ENCODE assay signal across 8 cellular contexts in the genomic region with DNA sequence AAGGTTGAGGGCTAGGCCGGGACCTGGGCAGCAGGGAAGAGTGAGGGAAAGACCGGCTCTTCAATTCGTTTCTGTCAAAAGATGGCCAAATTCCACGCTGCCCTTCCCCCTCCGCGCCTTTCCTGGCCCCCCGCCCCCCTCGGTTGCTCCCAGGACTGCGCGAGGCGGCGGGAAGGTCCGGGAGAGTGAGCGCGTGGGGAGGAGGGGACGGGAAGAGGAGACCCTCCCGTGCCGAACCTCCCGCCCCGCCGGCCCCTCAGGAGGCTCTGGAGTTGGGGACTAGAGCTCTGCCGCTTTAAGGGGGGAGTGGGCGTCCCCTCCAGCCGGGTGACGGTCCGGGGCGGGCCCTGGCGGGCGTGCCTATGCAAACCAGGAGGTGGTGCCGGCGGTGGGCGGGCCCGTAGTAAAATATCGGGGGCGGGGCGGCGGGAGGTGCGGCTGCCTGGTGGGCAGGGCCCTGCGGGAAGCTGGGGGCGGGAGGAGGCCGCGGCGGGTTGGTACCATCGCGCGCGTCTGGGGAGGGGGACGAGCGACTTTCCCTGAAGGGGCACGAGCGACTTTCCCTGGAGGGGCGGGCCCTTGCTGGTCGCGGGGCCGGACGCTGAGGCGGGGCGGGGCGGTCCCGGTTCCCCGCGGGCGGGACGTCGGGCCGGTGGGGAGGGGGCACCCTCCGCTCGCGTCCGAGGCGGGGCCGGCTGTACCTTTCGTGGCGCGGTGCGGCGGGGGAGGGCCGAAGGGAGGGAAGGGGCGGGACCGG. TPM values are rescaled to one million over a fixed set of nuclear protein-coding genes. Genes with fewer than 3 reads are reported as not detected.
DNase-seq lines count a peak whose midpoint lies in the region; ATAC-seq and TF ChIP-seq lines count a peak whose summit lies in the region.

No MANE protein-coding gene starts in this region.

- H2BK120ac ChIP-seq in trophoblast cell (ENCODE audit: insufficient read depth, low read length, poor library complexity) = peak overlapping the region; percentile 58

- peak overlapping the region; percentile 51 for H3K18ac ChIP-seq in trophoblast cell (ENCODE audit: low read length)

- no peak overlapping the region for H2AK5ac ChIP-seq in trophoblast cell (ENCODE audit: low read length)

- H3K9ac ChIP-seq in trophoblast cell (ENCODE audit: low read length) = peak overlapping the region; percentile 78

- DNase-seq in GM10266 (ENCODE audit: extremely low spot score) = peak; percentile 97
- peak; percentile 94 to 100 (median 99) for DNase-seq in NCI-H1417 (lab: John Stamatoyannopoulos, UW)
- DNase-seq in SW 1271 (lab: John Stamatoyannopoulos, UW) = peak; percentile 57 to 82
- peak; percentile 96 for DNase-seq in activated naive CD8-positive, alpha-beta T cell treated with anti-CD3 and anti-CD28 coated beads, Interleukin-2, amount 50 U/mL, for 24 hours
- peak; percentile 99 for DNase-seq in cardiac septum (ENCODE audit: low spot score)
- DNase-seq in trophoblast cell = peak; percentile 87 to 92
- DNase-seq in tibial nerve (ENCODE audit: low spot score in 2 of 2) = peak; percentile 93 to 95

- H2BK12ac ChIP-seq in trophoblast cell (ENCODE audit: low read length) = no peak overlapping the region

- H3K36me3 Mint-ChIP-seq in activated naive CD8-positive, alpha-beta T cell treated with anti-CD3 and anti-CD28 coated beads, Interleukin-2, amount 50 U/mL, for 24 hours (ENCODE audit: low read depth) = peaks cover 6% of the 10 kb centered on the region

- TF ChIP-seq POLR2A in tibial nerve (IDR thresholded peaks at IDR 0.05) = peak; percentile 73 to 94

- TF ChIP-seq EP300 in tibial nerve (IDR thresholded peaks at IDR 0.05) = peak in 1 of 2 donors; percentile 95

- peak overlapping the region; percentile 76 for H4K91ac ChIP-seq in trophoblast cell (ENCODE audit: low read depth, low read length)

- H3K27ac Mint-ChIP-seq in activated naive CD8-positive, alpha-beta T cell treated with anti-CD3 and anti-CD28 coated beads, Interleukin-2, amount 50 U/mL, for 24 hours = peak overlapping the region; percentile 77

- peak overlapping the region; percentile 29 for H4K12ac ChIP-seq in trophoblast cell (ENCODE audit: low read depth, low read length)

- H3K4me1 Mint-ChIP-seq in activated naive CD8-positive, alpha-beta T cell treated with anti-CD3 and anti-CD28 coated beads, Interleukin-2, amount 50 U/mL, for 24 hours = peaks cover 34% of the 10 kb centered on the region

- H3K23ac ChIP-seq in trophoblast cell (ENCODE audit: low read length) = no peak overlapping the region

- H3K4me3 Mint-ChIP-seq in activated naive CD8-positive, alpha-beta T cell treated with anti-CD3 and anti-CD28 coated beads, Interleukin-2, amount 50 U/mL, for 24 hours = peak overlapping the region; percentile 96

- peak overlapping the region; percentile 82 for H3K4me3 ChIP-seq in trophoblast cell (ENCODE audit: low read depth, low read length)
- peak overlapping the region; percentile 63 to 88 (median 72) for H3K4me3 ChIP-seq in tibial nerve

- no CpG with 5 or more reads among the region's 80 CpGs for WGBS in trophoblast cell (ENCODE audit: extremely low coverage, insufficient coverage, insufficient read length)
- WGBS in tibial nerve, 2 donors = 0 to 1% methylated on average over 22 to 67 of the region's 80 CpGs

- H3K27me3 ChIP-seq in trophoblast cell (ENCODE audit: insufficient read depth, low read length) (no peaks in the 10 kb centered on the region), tibial nerve (no peaks in the 10 kb centered on the region)

- peaks cover 0 to 6% of the 10 kb centered on the region in 2 experiments for H3K4me1 ChIP-seq in trophoblast cell (ENCODE audit: control insufficient read depth in 1 of 2, insufficient read depth in 2 of 2, low read length in 2 of 2)
- peaks cover 0 to 50% (median 12%) of the 10 kb centered on the region in 4 donors for H3K4me1 ChIP-seq in tibial nerve

- no peaks in the 10 kb centered on the region for H3K9me3 Mint-ChIP-seq in activated naive CD8-positive, alpha-beta T cell treated with anti-CD3 and anti-CD28 coated beads, Interleukin-2, amount 50 U/mL, for 24 hours

- no peaks in the 10 kb centered on the region for H3K36me3 ChIP-seq in trophoblast cell (ENCODE audit: control insufficient read depth in 1 of 2, insufficient read depth in 2 of 2, low read length in 2 of 2)
- no peaks in the 10 kb centered on the region for H3K36me3 ChIP-seq in tibial nerve

- no peak overlapping the region for H3K4ac ChIP-seq in trophoblast cell (ENCODE audit: low read depth, low read length)

- H4K8ac ChIP-seq in trophoblast cell (ENCODE audit: low read depth, low read length) = peak overlapping the region; percentile 24

- H2BK5ac ChIP-seq in trophoblast cell (ENCODE audit: low read depth, low read length, poor library complexity) = peak overlapping the region; percentile 66

- H3K9me3 ChIP-seq in trophoblast cell (ENCODE audit: insufficient read depth, low read depth, low read length) = no peaks in the 10 kb centered on the region
- H3K9me3 ChIP-seq in tibial nerve = no peaks in the 10 kb centered on the region

- no peaks in the 10 kb centered on the region for H3K79me2 ChIP-seq in trophoblast cell (ENCODE audit: control insufficient read depth, insufficient read depth, low read length, poor library complexity)

- peak overlapping the region; percentile 52 for H2AFZ ChIP-seq in trophoblast cell (ENCODE audit: insufficient read depth, low read length, poor library complexity)

- peak overlapping the region; percentile 16 for H3K14ac ChIP-seq in trophoblast cell (ENCODE audit: low read length)

- H3K27me3 Mint-ChIP-seq in activated naive CD8-positive, alpha-beta T cell treated with anti-CD3 and anti-CD28 coated beads, Interleukin-2, amount 50 U/mL, for 24 hours = no peaks in the 10 kb centered on the region

- H3K27ac ChIP-seq in trophoblast cell (ENCODE audit: low read depth, low read length) (peak overlapping the region; percentile 78), tibial nerve (peak overlapping the region; percentile 82 to 95 (median 91))

- ATAC-seq in HG02763 (IDR thresholded peaks at IDR 0.05; ENCODE audit: unreplicated experiment) = peak; percentile 77
- peak; percentile 78 for ATAC-seq in activated naive CD8-positive, alpha-beta T cell treated with anti-CD3 and anti-CD28 coated beads, Interleukin-2, amount 50 U/mL, for 24 hours

- H3K79me1 ChIP-seq in trophoblast cell (ENCODE audit: low read length) = peaks cover 9% of the 10 kb centered on the region

- no peak for TF ChIP-seq CTCF in GM10266 (IDR thresholded peaks at IDR 0.05; ENCODE audit: control insufficient read depth, insufficient read depth, low read depth, missing control alignments)
- peak in 2 of 5 experiments; percentile 34 to 44 for TF ChIP-seq CTCF in tibial nerve (IDR thresholded peaks at IDR 0.05)

- intact Hi-C loops in cardiac septum (cut with DNase I) = loop anchor here (1.0 to 5.0 kb wide), 2 partner anchors 43 to 58 kb away; a partner anchor contains a TSS

- peak overlapping the region; percentile 77 for H3K4me2 ChIP-seq in trophoblast cell (ENCODE audit: low read length)

RNA-seq across cellular contexts. Expression of a gene that starts 58.2 kb away (rescaled TPM):
- 16.1 TPM for total RNA-seq in cardiac septum
- polyA plus RNA-seq in trophoblast cell (2013) = 15.8 and 16.4 TPM in 2 replicates
- total RNA-seq in tibial nerve = 10 to 100 TPM in 3 of 4 donors, 1 to 10 TPM in 1; 9.6 to 16.5 (median 11.4) TPM

Comparison
In these comparisons a context has a peak if more than half of its experiments do, and no peak if none do; other contexts are left out.
1. Peak in every context shown above with its lines: DNase-seq, ATAC-seq, H3K4me3 ChIP-seq and H3K27ac ChIP-seq.